Comparison of ENCODE assay signal across 8 cellular contexts in genomic region chr12:93399183-93399863, GRCh38. TPM values are rescaled to one million over a fixed set of nuclear protein-coding genes. Genes with fewer than 3 reads are reported as not detected.
DNase-seq lines count a peak whose midpoint lies in the region; ATAC-seq, FAIRE-seq and TF ChIP-seq lines count a peak whose summit lies in the region.
"Not testable (repeated sequence)": the region's sequence is repeated elsewhere in the genome, so short reads cannot be mapped to it uniquely, and the experiment has no call there.

No MANE protein-coding gene starts in this region.

- not testable (repeated sequence) for H2AFZ ChIP-seq in HepG2 (ENCODE audit: low read length)

- not testable (repeated sequence) for H4K20me1 ChIP-seq in HepG2 (ENCODE audit: insufficient read depth, low read length)

- H3K27ac ChIP-seq in RWPE2 (ENCODE audit: poor library complexity, severe bottlenecking); HepG2 (ENCODE audit: extremely low read length, insufficient read depth, low read length); upper lobe of left lung: not testable (repeated sequence)

- TF ChIP-seq EP300 in HepG2 (IDR thresholded peaks at IDR 0.05; ENCODE audit: low read depth in 2 of 2, low read length in 2 of 2); HepG2 (CRISPR knock-in tag; IDR thresholded peaks at IDR 0.05; ENCODE audit: borderline replicate concordance); upper lobe of left lung (IDR thresholded peaks at IDR 0.05): not testable (repeated sequence)

- H3K36me3 ChIP-seq in RWPE2 (ENCODE audit: low read depth) = peaks cover 50% of the 10 kb centered on the region
- H3K36me3 ChIP-seq in HepG2 (replicated peaks in 1 of 2; ENCODE audit: control insufficient read depth in 1 of 2, insufficient read depth in 2 of 2, low read length in 2 of 2) = peaks cover 9 to 29% of the 10 kb centered on the region in 2 experiments
- peaks cover 3 to 33% (median 10%) of the 10 kb centered on the region in 4 donors for H3K36me3 ChIP-seq in upper lobe of left lung

- H3K4me1 ChIP-seq in RWPE2 (ENCODE audit: insufficient read depth, poor library complexity, severe bottlenecking); upper lobe of left lung: not testable (repeated sequence)
- peaks cover 23% of the 10 kb centered on the region for H3K4me1 ChIP-seq in HepG2 (ENCODE audit: insufficient read depth, low read length)

- not testable (repeated sequence) for H3K4me1 Mint-ChIP-seq in central memory CD8-positive, alpha-beta T cell

- H3K27me3 Mint-ChIP-seq in central memory CD8-positive, alpha-beta T cell = not testable (repeated sequence)

- H3K9ac ChIP-seq in HepG2 (ENCODE audit: insufficient read depth, low read depth, low read length) = not testable (repeated sequence)

- peaks cover 11% of the 10 kb centered on the region for H3K79me2 ChIP-seq in HepG2 (ENCODE audit: insufficient read depth, low read length)

- BruUV-seq in HepG2 (replicated peaks; lab: Mats Ljungman, UMichigan) = not testable (repeated sequence)

- not testable (repeated sequence) for H3K4me3 Mint-ChIP-seq in central memory CD8-positive, alpha-beta T cell

- not testable (repeated sequence) for TF ChIP-seq POLR2A in HepG2 (IDR thresholded peaks at IDR 0.05; ENCODE audit: insufficient read depth in 1 of 2, low read depth in 2 of 2, low read length in 2 of 2); upper lobe of left lung (IDR thresholded peaks at IDR 0.05)

- TF ChIP-seq CTCF in RWPE2 (IDR thresholded peaks at IDR 0.05; ENCODE audit: poor library complexity, severe bottlenecking) = peak; percentile 7
- not testable (repeated sequence) for TF ChIP-seq CTCF in HepG2 (CRISPR knock-in tag; IDR thresholded peaks at IDR 0.05); upper lobe of left lung (IDR thresholded peaks at IDR 0.05)

- peak; percentile 100 for FAIRE-seq in HepG2 (lab: Jason Lieb, UNC)

- in situ Hi-C loops in HepG2 (cut with HindIII; ENCODE audit: extremely low pct_ligation_motif_present, low pct_unique_long_range_greater_than_20kb) = loop anchor here (25.0 kb wide), 1 partner anchor 262 kb away; no protein-coding TSS in a partner anchor

- CTCF ChIA-PET in HepG2 (lab: Yijun Ruan, JAX; ENCODE audit: low intra/inter-chr PET ratio, low total read pairs) = not testable (repeated sequence)

- no CpG with 5 or more reads among the region's 5 CpGs for WGBS in HepG2 (ENCODE audit: low lambda C conversion rate)
- 0 to 67% methylated on average over 1 of the region's 5 CpGs for WGBS in upper lobe of left lung, 2 donors

- peak overlapping the region; percentile 8 for H3K27ac Mint-ChIP-seq in central memory CD8-positive, alpha-beta T cell (ENCODE audit: low read depth)

- not testable (repeated sequence) for TF ChIP-seq RAD21 in HepG2 (CRISPR knock-in tag; IDR thresholded peaks at IDR 0.05)

- DNase-seq in RWPE2 (ENCODE audit: low spot score); central memory CD8-positive, alpha-beta T cell (ENCODE audit: low spot score in 2 of 2); HepG2 (ENCODE audit: low spot score); upper lobe of left lung: not testable (repeated sequence)

- not testable (repeated sequence) for H3K4me2 ChIP-seq in HepG2 (ENCODE audit: low read depth, low read length)

- H3K4me3 ChIP-seq in RWPE2 (ENCODE audit: severe bottlenecking); HepG2 (replicated peaks in 1 of 3; ENCODE audit: insufficient read depth in 1 of 3, low read depth in 2 of 3, low read length in 3 of 3); upper lobe of left lung: not testable (repeated sequence)

- not testable (repeated sequence) for H3K27me3 ChIP-seq in RWPE2 (ENCODE audit: insufficient read depth, poor library complexity, severe bottlenecking); HepG2 (ENCODE audit: control insufficient read depth in 1 of 2, insufficient read depth in 2 of 2, low read length in 2 of 2); upper lobe of left lung

- not testable (repeated sequence) for H3K9me3 Mint-ChIP-seq in central memory CD8-positive, alpha-beta T cell

- ATAC-seq in GM18861 (IDR thresholded peaks at IDR 0.05; ENCODE audit: unreplicated experiment) (peak; percentile 74), GM21390 (IDR thresholded peaks at IDR 0.05; ENCODE audit: unreplicated experiment) (peak; percentile 84), HG02798 (IDR thresholded peaks at IDR 0.05; ENCODE audit: poor library complexity, unreplicated experiment) (peak; percentile 95), HG03280 (IDR thresholded peaks at IDR 0.05; ENCODE audit: unreplicated experiment) (peak; percentile 83), RWPE2 (ENCODE audit: low read depth) (peak; percentile 99), HepG2 (peak; percentile 97), upper lobe of left lung (ENCODE audit: low FRiP score in 2 of 2) (peak; percentile 93 to 94)
- ATAC-seq in central memory CD8-positive, alpha-beta T cell (replicated peaks; ENCODE audit: extremely low read depth, poor library complexity, severe bottlenecking) = peak; percentile 100

- peaks cover 31% of the 10 kb centered on the region for H3K36me3 Mint-ChIP-seq in central memory CD8-positive, alpha-beta T cell (ENCODE audit: insufficient read depth)

- POLR2A ChIA-PET in HepG2 (lab: Yijun Ruan, JAX) = not testable (repeated sequence)

- intact Hi-C loops in HepG2 (cut with micrococcal nuclease; ENCODE audit: unreplicated experiment) = not testable (repeated sequence)

- not testable (repeated sequence) for H3K9me3 ChIP-seq in RWPE2 (ENCODE audit: severe bottlenecking); HepG2 (ENCODE audit: low read length); upper lobe of left lung

RNA-seq across cellular contexts. Expression of gene NUDT4, which starts 21.6 kb away (rescaled TPM):
- total RNA-seq in HepG2 (2016; rRNA removed; fragmentation: Illumina TruSeq; extraction: Trizol) (70.1 and 94.9 TPM in 2 replicates), upper lobe of left lung (10 to 100 TPM; 23.0 to 60.3 (median 34.0) TPM)
- total RNA-seq in HepG2 (2016; cell fraction: cytosol; rRNA removed; fragmentation: Illumina TruSeq; extraction: Trizol; ENCODE audit: low read depth) = 9.2 and 11.1 TPM in 2 replicates
- 73.4 and 86.7 TPM in 2 replicates for total RNA-seq in HepG2 (2016; cell fraction: insoluble cytoplasmic fraction; rRNA removed; fragmentation: Illumina TruSeq; extraction: Trizol)
- total RNA-seq in HepG2 (2016; cell fraction: membrane; rRNA removed; fragmentation: Illumina TruSeq; extraction: Trizol) = 63.9 and 68.4 TPM in 2 replicates
- total RNA-seq in HepG2 (2016; cell fraction: nucleus; rRNA removed; fragmentation: Illumina TruSeq; extraction: Trizol) = 56.8 and 60.7 TPM in 2 replicates
- 25.8 and 37.3 TPM in 2 replicates for polyA plus RNA-seq in HepG2 (2011; rRNA removed)
- polyA plus RNA-seq in HepG2 (2011; cell fraction: cytosol; rRNA removed) = 17.4 and 24.1 TPM in 2 replicates
- polyA plus RNA-seq in HepG2 (2011; cell fraction: nucleus; rRNA removed) = 7.0 and 9.4 TPM in 2 replicates
- 38.9 and 48.2 TPM in 2 replicates for polyA plus RNA-seq in HepG2 (2012)
- 8.6 and 16.4 TPM in 2 replicates for polyA plus RNA-seq in HepG2 (2016; cell fraction: cytosol; fragmentation: Illumina TruSeq; extraction: Trizol; ENCODE audit: low read depth)
- 138 and 142 TPM in 2 replicates for polyA plus RNA-seq in HepG2 (2016; cell fraction: insoluble cytoplasmic fraction; fragmentation: Illumina TruSeq; extraction: Trizol; ENCODE audit: low read depth)
- 51.0 and 63.1 TPM in 2 replicates for polyA plus RNA-seq in HepG2 (2016; cell fraction: membrane; fragmentation: Illumina TruSeq; extraction: Trizol; ENCODE audit: low read depth)
- 102 and 103 TPM in 2 replicates for polyA plus RNA-seq in HepG2 (2016; cell fraction: nucleus; fragmentation: Illumina TruSeq; extraction: Trizol; ENCODE audit: insufficient read depth, low read depth)
- polyA minus RNA-seq in HepG2 (2011; rRNA and poly(A)+ RNA removed; ENCODE audit: low replicate concordance) = 7.4 and 17.4 TPM in 2 replicates
- polyA minus RNA-seq in HepG2 (2011; cell fraction: cytosol; rRNA and poly(A)+ RNA removed) = 36.7 and 37.5 TPM in 2 replicates
- polyA minus RNA-seq in HepG2 (2011; cell fraction: nucleus; rRNA and poly(A)+ RNA removed) = 27.8 and 32.6 TPM in 2 replicates

RNA-seq across cellular contexts. Expression of gene UBE2N, which starts 42.4 kb away (rescaled TPM):
- total RNA-seq in HepG2 (2016; rRNA removed; fragmentation: Illumina TruSeq; extraction: Trizol) (197 and 317 TPM in 2 replicates), upper lobe of left lung (10 to 100 TPM in 5 of 6 donors, 1 to 10 TPM in 1; 10.0 to 78.1 (median 46.3) TPM)
- 43.5 and 43.9 TPM in 2 replicates for total RNA-seq in HepG2 (2016; cell fraction: cytosol; rRNA removed; fragmentation: Illumina TruSeq; extraction: Trizol; ENCODE audit: low read depth)
- 195 and 339 TPM in 2 replicates for total RNA-seq in HepG2 (2016; cell fraction: insoluble cytoplasmic fraction; rRNA removed; fragmentation: Illumina TruSeq; extraction: Trizol)
- total RNA-seq in HepG2 (2016; cell fraction: membrane; rRNA removed; fragmentation: Illumina TruSeq; extraction: Trizol) = 74.6 and 87.2 TPM in 2 replicates
- total RNA-seq in HepG2 (2016; cell fraction: nucleus; rRNA removed; fragmentation: Illumina TruSeq; extraction: Trizol) = 66.6 and 69.2 TPM in 2 replicates
- 179 and 188 TPM in 2 replicates for polyA plus RNA-seq in HepG2 (2011; rRNA removed)
- polyA plus RNA-seq in HepG2 (2011; cell fraction: cytosol; rRNA removed) = 71.4 and 85.0 TPM in 2 replicates
- polyA plus RNA-seq in HepG2 (2011; cell fraction: nucleus; rRNA removed) = 21.6 and 30.5 TPM in 2 replicates
- 160 and 165 TPM in 2 replicates for polyA plus RNA-seq in HepG2 (2012)
- polyA plus RNA-seq in HepG2 (2016; cell fraction: cytosol; fragmentation: Illumina TruSeq; extraction: Trizol; ENCODE audit: low read depth) = 41.1 and 43.9 TPM in 2 replicates
- polyA plus RNA-seq in HepG2 (2016; cell fraction: insoluble cytoplasmic fraction; fragmentation: Illumina TruSeq; extraction: Trizol; ENCODE audit: low read depth) = 331 and 351 TPM in 2 replicates
- polyA plus RNA-seq in HepG2 (2016; cell fraction: membrane; fragmentation: Illumina TruSeq; extraction: Trizol; ENCODE audit: low read depth) = 56.6 and 65.4 TPM in 2 replicates
- 115 and 117 TPM in 2 replicates for polyA plus RNA-seq in HepG2 (2016; cell fraction: nucleus; fragmentation: Illumina TruSeq; extraction: Trizol; ENCODE audit: insufficient read depth, low read depth)
- polyA minus RNA-seq in HepG2 (2011; rRNA and poly(A)+ RNA removed; ENCODE audit: low replicate concordance) = 45.7 and 70.5 TPM in 2 replicates
- polyA minus RNA-seq in HepG2 (2011; cell fraction: cytosol; rRNA and poly(A)+ RNA removed) = 70.3 and 70.8 TPM in 2 replicates
- 23.6 and 30.6 TPM in 2 replicates for polyA minus RNA-seq in HepG2 (2011; cell fraction: nucleus; rRNA and poly(A)+ RNA removed)
